8 cellular contexts compared by ENCODE assay signal in the genomic region with DNA sequence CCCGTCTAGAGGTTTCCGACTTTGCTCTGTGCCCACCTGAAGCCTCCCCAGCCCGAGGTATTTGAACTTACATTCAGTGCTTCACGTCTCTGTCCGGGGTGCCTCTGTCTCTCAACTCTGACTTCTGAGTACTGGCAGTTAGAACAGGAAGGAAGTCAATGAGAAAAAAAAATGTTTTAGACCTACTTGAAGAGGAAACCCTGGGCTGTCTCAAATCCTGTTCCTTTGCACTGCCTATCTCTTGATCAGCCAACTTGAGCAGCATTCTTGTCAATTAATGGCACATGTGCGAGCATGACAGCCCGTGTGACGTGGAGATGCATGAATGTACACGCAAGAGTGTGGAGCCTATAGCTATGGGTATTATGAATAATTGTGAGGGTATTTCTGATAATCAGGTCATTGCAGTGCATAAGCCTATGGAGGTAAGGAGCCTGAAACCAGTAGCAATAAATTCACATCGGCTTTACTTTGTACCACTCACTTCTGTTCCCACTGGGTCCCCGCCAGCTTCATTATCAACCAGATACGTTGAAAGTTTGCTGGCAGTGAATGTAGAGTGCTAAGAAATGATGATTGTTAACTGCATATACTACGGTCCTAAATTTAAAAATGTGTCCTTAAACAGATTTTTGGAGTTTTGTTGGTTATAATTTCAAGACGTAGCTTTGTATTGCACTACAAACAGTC. TPM values are rescaled to one million over a fixed set of nuclear protein-coding genes. Genes with fewer than 3 reads are reported as not detected.
A peak's percentile ranks its signal among the peaks of the same experiment; 100 is the strongest.
DNase-seq lines count a peak whose midpoint lies in the region; ATAC-seq and TF ChIP-seq lines count a peak whose summit lies in the region.

A gene (minus strand): TSS at position 136 of the 690 bp plus-strand sequence. CDS start 10,889 bp downstream, outside the sequence.

- H3K27ac Mint-ChIP-seq in T-cell, result peak within 1 kb of the TSS; percentile 95 to 98
- H3K27ac Mint-ChIP-seq in stimulated activated naive CD8-positive, alpha-beta T cell treated with anti-CD3 and anti-CD28 coated beads, Interleukin-15, Interleukin-2, amounts not matched to agents 100 ng/mL and 50 ng/mL, for 24 hours, result peak within 1 kb of the TSS; percentile 99

- H3K27ac ChIP-seq in body of pancreas, result peak within 1 kb of the TSS in 3 of 4 donors; percentile 19 to 72 (median 28)

- no peaks in the 10 kb centered on the region for H3K27me3 Mint-ChIP-seq in T-cell
- no peaks in the 10 kb centered on the region for H3K27me3 Mint-ChIP-seq in stimulated activated naive CD8-positive, alpha-beta T cell treated with anti-CD3 and anti-CD28 coated beads, Interleukin-15, Interleukin-2, amounts not matched to agents 100 ng/mL and 50 ng/mL, for 24 hours

- peaks cover 6% of the 10 kb centered on the region for H3K4me1 ChIP-seq in body of pancreas

- H3K4me1 Mint-ChIP-seq in T-cell, result peaks cover 60 to 74% (median 69%) of the 10 kb centered on the region in 3 donors
- H3K4me1 Mint-ChIP-seq in stimulated activated naive CD8-positive, alpha-beta T cell treated with anti-CD3 and anti-CD28 coated beads, Interleukin-15, Interleukin-2, amounts not matched to agents 100 ng/mL and 50 ng/mL, for 24 hours (ENCODE audit: low read depth), result peaks cover 62% of the 10 kb centered on the region

- peak within 1 kb of the TSS; percentile 97 to 98 (median 98) for H3K4me3 Mint-ChIP-seq in T-cell
- peak within 1 kb of the TSS; percentile 99 for H3K4me3 Mint-ChIP-seq in stimulated activated naive CD8-positive, alpha-beta T cell treated with anti-CD3 and anti-CD28 coated beads, Interleukin-15, Interleukin-2, amounts not matched to agents 100 ng/mL and 50 ng/mL, for 24 hours

- H3K9me3 Mint-ChIP-seq in T-cell, result peaks cover 0 to 4% (median 0%) of the 10 kb centered on the region in 3 donors
- no peaks in the 10 kb centered on the region for H3K9me3 Mint-ChIP-seq in stimulated activated naive CD8-positive, alpha-beta T cell treated with anti-CD3 and anti-CD28 coated beads, Interleukin-15, Interleukin-2, amounts not matched to agents 100 ng/mL and 50 ng/mL, for 24 hours

- DNase-seq in T-cell, result peak in 33 of 34 experiments; percentile 54 to 95 (median 87)
- DNase-seq in body of pancreas, result peak; percentile 33 to 71 (median 46)
- DNase-seq in medulla oblongata (ENCODE audit: extremely low spot score), result peak; percentile 62
- DNase-seq in occipital lobe (lab: John Stamatoyannopoulos, UW), result no peak
- DNase-seq in inferior parietal cortex (ENCODE audit: extremely low spot score), result no peak

- 24 to 37% methylated on average over 14 of the region's 14 CpGs for WGBS in body of pancreas, 2 donors

- POLR2A ChIA-PET in T-cell (lab: Charles Lee), result interaction anchor here (0.6 to 2.9 kb wide), 12 partner anchors 9 to 191 kb away, joined by 3 to 22 read pairs (median 4); a partner anchor contains a TSS

- peak; percentile 74 for TF ChIP-seq POLR2A in GM19099 (IDR thresholded peaks at IDR 0.05; ENCODE audit: extremely low read depth, insufficient read length, low read depth)
- peak in 2 of 3 donors; percentile 25 to 52 for TF ChIP-seq POLR2A in body of pancreas (IDR thresholded peaks at IDR 0.05)

- no peak for TF ChIP-seq CTCF in body of pancreas (IDR thresholded peaks at IDR 0.05)

- intact Hi-C loops in body of pancreas (cut with DNase I), result no loop called here

- H3K27me3 ChIP-seq in body of pancreas, result no peaks in the 10 kb centered on the region

- no peak within 1 kb of the TSS for H3K4me3 ChIP-seq in body of pancreas

- H3K36me3 ChIP-seq in body of pancreas (replicated peaks in 1 of 2; ENCODE audit: insufficient read depth in 1 of 2, low read depth in 2 of 2), result no peaks in the 10 kb centered on the region

- peaks cover 31% of the 10 kb centered on the region for H3K36me3 Mint-ChIP-seq in T-cell
- H3K36me3 Mint-ChIP-seq in stimulated activated naive CD8-positive, alpha-beta T cell treated with anti-CD3 and anti-CD28 coated beads, Interleukin-15, Interleukin-2, amounts not matched to agents 100 ng/mL and 50 ng/mL, for 24 hours (ENCODE audit: low read depth), result peaks cover 25% of the 10 kb centered on the region

- CTCF ChIA-PET in T-cell (lab: Charles Lee), result interaction anchor here in 1 of 2 donors (0.6 to 3.2 kb wide), 8 partner anchors 9 to 596 kb away, joined by 3 to 18 read pairs (median 4); a partner anchor contains a TSS

- H3K9me3 ChIP-seq in body of pancreas, result no peaks in the 10 kb centered on the region

- ATAC-seq in HG03159 (IDR thresholded peaks at IDR 0.05; ENCODE audit: unreplicated experiment) (peak; percentile 71), T-cell (replicated peaks in 1 of 4) (peak; percentile 79 to 82 (median 81)), body of pancreas (peak; percentile 57)

RNA-seq across cellular contexts. Expression of the gene that starts here (rescaled TPM):
- 100 to 1,000 TPM; 722 to 938 (median 785) TPM for total RNA-seq in T-cell
- total RNA-seq in body of pancreas, result 10 to 100 TPM; 19.8 to 36.6 TPM
- 5.8 TPM for total RNA-seq in occipital lobe

Comparison
In these comparisons a context has a peak if more than half of its experiments do, and no peak if none do; other contexts are left out.
1. RNA of the gene that starts here (total RNA-seq): 722 to 938 TPM in T-cell; 19.8 to 36.6 TPM in body of pancreas and 5.8 TPM in occipital lobe (single experiment); every median in the first group is over 10 times any median in the second.
2. DNase-seq: peak in T-cell (33 of 34), body of pancreas (4 of 4) and medulla oblongata (single experiment); none in occipital lobe (single experiment) and inferior parietal cortex (single experiment).
3. Peak in every context shown above with its lines, with median percentiles within 50 percentile points of each other: ATAC-seq.